8 cellular contexts compared by ENCODE assay signal in the genomic region with DNA sequence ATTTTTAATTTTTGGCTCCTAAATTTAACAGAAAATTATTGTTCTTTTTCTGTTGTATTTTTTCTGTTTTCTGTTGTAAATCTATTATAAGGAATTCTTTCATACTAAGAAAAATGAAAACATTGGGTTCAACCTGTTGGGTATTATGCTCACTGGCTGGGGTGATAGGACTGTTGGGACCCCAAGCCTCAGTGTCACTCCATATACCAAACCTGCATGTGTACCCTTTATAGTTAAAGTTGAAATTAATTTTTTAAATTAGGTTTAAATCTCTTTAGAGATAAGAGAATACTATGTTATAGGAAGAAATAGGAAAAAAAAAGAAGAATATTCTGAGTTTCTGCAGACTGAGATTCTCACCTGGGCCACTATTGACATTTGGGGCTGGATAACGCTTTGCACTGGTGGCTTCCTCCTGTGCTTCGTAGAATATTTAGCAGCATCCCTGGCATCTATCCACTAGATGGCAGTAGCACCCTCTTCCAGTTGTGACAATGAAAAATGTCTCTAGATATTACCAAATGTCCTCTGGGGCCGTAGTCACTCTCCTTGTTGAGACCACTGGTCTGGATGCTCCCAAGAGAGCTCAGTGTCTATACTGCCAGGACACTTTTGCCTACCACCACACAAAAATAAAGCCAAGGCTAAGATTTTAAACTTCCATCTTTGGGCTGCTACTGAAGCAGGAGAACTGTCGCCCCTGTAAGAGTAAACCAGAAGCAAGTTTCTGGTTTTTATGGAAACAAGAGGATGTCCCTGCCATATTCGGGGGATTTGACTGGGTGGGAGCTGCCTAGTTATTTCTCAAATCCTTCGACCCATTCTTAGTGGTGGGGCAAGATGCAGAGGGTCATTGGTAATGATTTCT. TPM values are rescaled to one million over a fixed set of nuclear protein-coding genes. Genes with fewer than 3 reads are reported as not detected.
A peak's percentile ranks its signal among the peaks of the same experiment; 100 is the strongest.
DNase-seq lines count a peak whose midpoint lies in the region; ATAC-seq and TF ChIP-seq lines count a peak whose summit lies in the region.

No MANE protein-coding gene starts in this region.

- in situ Hi-C loops in gastrocnemius medialis (cut with MboI; ENCODE audit: low sequenced_read_pairs in 4 of 4) = loop anchor here in 2 of 4 donors (25.0 kb wide), 1 partner anchor 1025 kb away; the partner anchor contains the start of genes CTPS2 (in 2 of the 2) and SYAP1 (in 2 of the 2)

- H3K9me3 ChIP-seq in left ventricle myocardium inferior (replicated peaks) (no peaks in the 10 kb centered on the region), gastrocnemius medialis (no peaks in the 10 kb centered on the region)

- H3K27ac ChIP-seq in left ventricle myocardium inferior (replicated peaks) = no peak overlapping the region
- no peak overlapping the region for H3K27ac ChIP-seq in gastrocnemius medialis

- H3K4me1 ChIP-seq in left ventricle myocardium inferior (peaks cover 5% of the 10 kb centered on the region), gastrocnemius medialis (peaks cover 0 to 3% of the 10 kb centered on the region in 2 donors)

- intact Hi-C loops in left ventricle myocardium inferior (cut with micrococcal nuclease) = no loop called here
- intact Hi-C loops in gastrocnemius medialis (cut with DNase I; ENCODE audit: low total_unique reads) = loop anchor here (5.0 to 10.0 kb wide), 2 partner anchors 105 to 1008 kb away; partner anchors contain the start of gene ZRSR2

- peak; percentile 77 for TF ChIP-seq CTCF in left ventricle myocardium inferior (IDR thresholded peaks at IDR 0.05; ENCODE audit: borderline replicate concordance)
- TF ChIP-seq CTCF in gastrocnemius medialis (IDR thresholded peaks at IDR 0.05 in 4 of 5, conservative IDR thresholded peaks at IDR 0.05 in 1 of 5) = peak; percentile 32 to 78 (median 65)

- no peaks in the 10 kb centered on the region for H3K27me3 ChIP-seq in left ventricle myocardium inferior (ENCODE audit: low read depth)
- H3K27me3 ChIP-seq in gastrocnemius medialis = no peaks in the 10 kb centered on the region

- peak; percentile 93 for ATAC-seq in GM21723 (IDR thresholded peaks at IDR 0.05; ENCODE audit: unreplicated experiment)
- ATAC-seq in gastrocnemius medialis = peak; percentile 73 to 87
- no peak for ATAC-seq in HG03460 (IDR thresholded peaks at IDR 0.05; ENCODE audit: unreplicated experiment)

- TF ChIP-seq POLR2A in gastrocnemius medialis (IDR thresholded peaks at IDR 0.05) = no peak

- H3K4me3 ChIP-seq in left ventricle myocardium inferior = no peak overlapping the region
- no peak overlapping the region for H3K4me3 ChIP-seq in gastrocnemius medialis

- DNase-seq in Daoy (ENCODE audit: low read depth) (peak; percentile 16), M059J (ENCODE audit: low read depth) (peak; percentile 67), SW480 (ENCODE audit: low spot score) (peak; percentile 46), left ventricle myocardium inferior (no peak), gastrocnemius medialis (peak; percentile 24 to 35)
- peak; percentile 3 for DNase-seq in activated naive CD8-positive, alpha-beta T cell treated with anti-CD3 and anti-CD28 coated beads, Interleukin-2, amount 50 U/mL, for 16 hours (ENCODE audit: low read depth, low spot score)

- H3K36me3 ChIP-seq in left ventricle myocardium inferior (peaks cover 11% of the 10 kb centered on the region), gastrocnemius medialis (peaks cover 0 to 14% of the 10 kb centered on the region in 2 donors)

RNA-seq across cellular contexts. Expression of gene CLTRN, which starts 22.4 kb away (rescaled TPM):
- total RNA-seq in Daoy (2014; rRNA removed; shearing (Covaris generic)) = 0.57 TPM in 1 of 2 replicates, not detected in the other
- total RNA-seq in M059J (2014; rRNA removed; shearing (Covaris generic)) = 2.8 and 4.4 TPM in 2 replicates
- 0.66 TPM for total RNA-seq in left ventricle myocardium inferior
- under 1 TPM in 1 of 4 donors, not detected in 3; 0.26 TPM for total RNA-seq in gastrocnemius medialis

RNA-seq across cellular contexts. Expression of gene CA5B, which starts 51.0 kb away (rescaled TPM):
- total RNA-seq in Daoy (2014; rRNA removed; shearing (Covaris generic)) = 0.48 and 1.0 TPM in 2 replicates
- 5.2 and 6.8 TPM in 2 replicates for total RNA-seq in M059J (2014; rRNA removed; shearing (Covaris generic))
- total RNA-seq in left ventricle myocardium inferior (3.2 TPM), gastrocnemius medialis (1 to 10 TPM in 3 of 4 donors, under 1 TPM in 1; 0.24 to 3.4 (median 1.8) TPM)
